In the genomic region with DNA sequence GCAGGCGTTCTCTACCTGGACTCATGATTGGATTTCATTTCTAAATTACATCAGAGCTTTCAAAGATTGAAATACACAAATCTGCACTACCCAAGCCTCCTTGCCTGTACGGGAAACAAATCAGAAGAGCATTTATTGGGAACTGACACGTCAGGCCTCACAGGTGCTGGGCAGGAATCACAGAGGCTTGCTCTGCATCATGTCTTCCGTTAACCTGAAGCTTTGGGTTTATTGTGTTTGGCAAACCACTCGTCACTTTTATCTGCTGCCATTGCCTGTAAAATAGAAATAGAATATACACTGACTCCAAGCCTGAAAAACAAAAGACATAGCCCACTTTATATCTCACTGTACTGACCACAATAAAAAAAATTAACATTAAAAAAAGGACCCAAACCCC, we compare ENCODE assay signal across 20 cellular contexts. TPM values are rescaled to one million over a fixed set of nuclear protein-coding genes. Genes with fewer than 3 reads are reported as not detected.
DNase-seq lines count a peak whose midpoint lies in the region; ATAC-seq and TF ChIP-seq lines count a peak whose summit lies in the region.
"Had no signal": no experiment of that assay in that cellular context is flagged by ENCODE, and none has a peak within 500 bp of the region (broad histone marks: within the 10 kb centered on the region; RNA-seq: fewer than 3 reads in every experiment).

No MANE protein-coding gene starts in this region.

- H3K4me3 ChIP-seq in heart left ventricle (no peak overlapping the region), right cardiac atrium (ENCODE audit: low read length) (no peak overlapping the region), sigmoid colon (no peak overlapping the region)
- H3K4me3 ChIP-seq: A549, HAP-1 had no signal

- no peaks in the 10 kb centered on the region for H3K27me3 ChIP-seq in heart left ventricle
- no peaks in the 10 kb centered on the region for H3K27me3 ChIP-seq in right cardiac atrium (ENCODE audit: control insufficient read depth, insufficient read depth)
- no peaks in the 10 kb centered on the region for H3K27me3 ChIP-seq in sigmoid colon

- no peak for TF ChIP-seq EP300 in sigmoid colon (IDR thresholded peaks at IDR 0.05)

- ATAC-seq in heart left ventricle: peak in 2 of 4 donors; percentile 4 to 23
- no peak for ATAC-seq in Right ventricle myocardium inferior
- ATAC-seq in right cardiac atrium: no peak
- no peak for ATAC-seq in GM18517 (IDR thresholded peaks at IDR 0.05; ENCODE audit: unreplicated experiment)
- ATAC-seq: A549 had no signal

- TF ChIP-seq POLR2A in heart left ventricle (IDR thresholded peaks at IDR 0.05) (no peak), sigmoid colon (IDR thresholded peaks at IDR 0.05) (no peak)

- H3K36me3 ChIP-seq in heart left ventricle: peaks cover 0 to 79% (median 71%) of the 10 kb centered on the region in 9 donors
- peaks cover 0 to 75% (median 8%) of the 10 kb centered on the region in 4 donors for H3K36me3 ChIP-seq in sigmoid colon

- TF ChIP-seq CTCF in heart left ventricle (IDR thresholded peaks at IDR 0.05) (no peak), VCaP (conservative IDR thresholded peaks at IDR 0.05) (no peak), sigmoid colon (IDR thresholded peaks at IDR 0.05) (no peak)

- peak overlapping the region in 11 of 12 donors; percentile 40 to 84 (median 69) for H3K27ac ChIP-seq in heart left ventricle
- H3K27ac ChIP-seq in VCaP: peak overlapping the region; percentile 82
- H3K27ac ChIP-seq in right cardiac atrium (ENCODE audit: low read length): peak overlapping the region; percentile 91
- H3K27ac ChIP-seq in sigmoid colon: peak overlapping the region in 3 of 4 donors; percentile 14 to 57 (median 38)
- H3K27ac ChIP-seq: A549 had no signal

- WGBS in heart left ventricle, 4 donors: 66 to 80% (median 72%) methylated on average over 5 of the region's 5 CpGs
- 67% methylated on average over 5 of the region's 5 CpGs for WGBS in right cardiac atrium
- 88 to 92% methylated on average over 5 of the region's 5 CpGs for WGBS in sigmoid colon, 2 donors

- DNase-seq in heart left ventricle (no peak), Right ventricle myocardium inferior (ENCODE audit: missing footprints) (no peak), right cardiac atrium (no peak), sigmoid colon (no peak), AG08395 (ENCODE audit: low spot score) (no peak)
- DNase-seq: 8988T; ACHN; C1 segment of cervical spinal cord; Calu3; CD4-positive, alpha-beta memory T cell; COR-L47; DMS53; DMS79 treated with DMSO at 0.1 percent for 48 hours; GF-D8; GOT3; HFFc6 had no signal

- H3K9me3 ChIP-seq in heart left ventricle: no peaks in the 10 kb centered on the region
- no peaks in the 10 kb centered on the region for H3K9me3 ChIP-seq in right cardiac atrium (ENCODE audit: control insufficient read depth, low read length)
- no peaks in the 10 kb centered on the region for H3K9me3 ChIP-seq in sigmoid colon
- H3K9me3 ChIP-seq: A549, HAP-1 had no signal

- peaks cover 0 to 23% (median 0%) of the 10 kb centered on the region in 12 donors for H3K4me1 ChIP-seq in heart left ventricle
- no peaks in the 10 kb centered on the region for H3K4me1 ChIP-seq in right cardiac atrium (ENCODE audit: control insufficient read depth, insufficient read depth, low read length)
- no peaks in the 10 kb centered on the region for H3K4me1 ChIP-seq in sigmoid colon
- H3K4me1 ChIP-seq: A549, HAP-1 had no signal

- intact Hi-C loops in heart left ventricle (cut with DNase I) (no loop called here), Right ventricle myocardium inferior (cut with DNase I) (no loop called here), right cardiac atrium (cut with DNase I) (no loop called here), sigmoid colon (cut with DNase I) (no loop called here)

RNA-seq across cellular contexts. Expression of a gene that starts 7.9 kb away (rescaled TPM):
- total RNA-seq in heart left ventricle: 10 to 100 TPM in 5 of 9 donors, 1 to 10 TPM in 4; 8.7 to 20.8 (median 10.7) TPM
- 1 to 10 TPM; 3.2 to 9.0 TPM for polyA plus RNA-seq in heart left ventricle
- total RNA-seq in Right ventricle myocardium inferior: 12.6 TPM
- 10 to 100 TPM; 12.5 to 15.7 (median 15.1) TPM for total RNA-seq in right cardiac atrium
- 5.6 TPM for polyA plus RNA-seq in right cardiac atrium
- 10 to 100 TPM; 11.4 to 19.4 (median 15.7) TPM for total RNA-seq in sigmoid colon
- 10 to 100 TPM in 1 of 3 donors, 1 to 10 TPM in 2; 3.0 to 14.8 (median 4.9) TPM for polyA plus RNA-seq in sigmoid colon

RNA-seq across cellular contexts. Expression of a gene that starts 22.1 kb away (rescaled TPM):
- 10 to 100 TPM; 21.7 to 39.7 (median 26.8) TPM for total RNA-seq in heart left ventricle
- polyA plus RNA-seq in heart left ventricle: 10 to 100 TPM; 14.0 to 20.4 TPM
- total RNA-seq in Right ventricle myocardium inferior: 21.2 TPM
- 10 to 100 TPM; 32.4 to 42.9 (median 36.1) TPM for total RNA-seq in right cardiac atrium
- 23.6 TPM for polyA plus RNA-seq in right cardiac atrium
- 10 to 100 TPM; 28.8 to 42.7 (median 35.7) TPM for total RNA-seq in sigmoid colon
- 10 to 100 TPM; 56.1 to 85.5 (median 79.3) TPM for polyA plus RNA-seq in sigmoid colon

RNA-seq across cellular contexts. Expression of a gene that starts 22.2 kb away (rescaled TPM):
- total RNA-seq in heart left ventricle (10 to 100 TPM; 14.8 to 35.4 (median 18.3) TPM), Right ventricle myocardium inferior (18.7 TPM), right cardiac atrium (10 to 100 TPM; 15.6 to 19.2 (median 17.9) TPM), sigmoid colon (10 to 100 TPM; 11.0 to 22.4 (median 18.0) TPM)
- polyA plus RNA-seq in heart left ventricle (10 to 100 TPM; 17.9 to 27.1 TPM), right cardiac atrium (20.0 TPM), sigmoid colon (10 to 100 TPM; 10.4 to 17.4 (median 11.4) TPM)

RNA-seq across cellular contexts. Expression of a gene that starts 27.6 kb away (rescaled TPM):
- 1 to 10 TPM; 1.5 to 4.7 (median 2.9) TPM for total RNA-seq in heart left ventricle
- polyA plus RNA-seq in heart left ventricle: 1 to 10 TPM in 1 of 2 donors, under 1 TPM in 1; 0.76 to 3.3 TPM
- 2.5 TPM for total RNA-seq in Right ventricle myocardium inferior
- total RNA-seq in right cardiac atrium: 1 to 10 TPM; 3.2 to 5.0 (median 4.1) TPM
- polyA plus RNA-seq in right cardiac atrium: 1.7 TPM
- 1 to 10 TPM; 2.6 to 9.4 (median 3.5) TPM for total RNA-seq in sigmoid colon
- 10 to 100 TPM in 1 of 3 donors, 1 to 10 TPM in 2; 1.8 to 10.3 (median 4.8) TPM for polyA plus RNA-seq in sigmoid colon

RNA-seq across cellular contexts. Expression of a gene that starts 45.3 kb away (rescaled TPM):
- total RNA-seq in heart left ventricle (10 to 100 TPM; 11.0 to 50.5 (median 40.2) TPM), Right ventricle myocardium inferior (33.5 TPM), right cardiac atrium (10 to 100 TPM; 37.8 to 58.9 (median 44.7) TPM), sigmoid colon (10 to 100 TPM; 15.3 to 28.5 (median 23.5) TPM)
- polyA plus RNA-seq in heart left ventricle (10 to 100 TPM in 1 of 2 donors, 1 to 10 TPM in 1; 7.8 to 14.7 TPM), right cardiac atrium (9.6 TPM), sigmoid colon (10 to 100 TPM in 2 of 3 donors, 1 to 10 TPM in 1; 4.6 to 20.8 (median 10.2) TPM)

Comparison
In these comparisons a context has a peak if more than half of its experiments do, and no peak if none do; other contexts are left out.
1. H3K27ac ChIP-seq: peak in every context shown above with its lines; median percentile 91 in right cardiac atrium; 82 in VCaP; 69 in heart left ventricle; 38 in sigmoid colon.